ENCODE assay signal across 8 cellular contexts in the genomic region with DNA sequence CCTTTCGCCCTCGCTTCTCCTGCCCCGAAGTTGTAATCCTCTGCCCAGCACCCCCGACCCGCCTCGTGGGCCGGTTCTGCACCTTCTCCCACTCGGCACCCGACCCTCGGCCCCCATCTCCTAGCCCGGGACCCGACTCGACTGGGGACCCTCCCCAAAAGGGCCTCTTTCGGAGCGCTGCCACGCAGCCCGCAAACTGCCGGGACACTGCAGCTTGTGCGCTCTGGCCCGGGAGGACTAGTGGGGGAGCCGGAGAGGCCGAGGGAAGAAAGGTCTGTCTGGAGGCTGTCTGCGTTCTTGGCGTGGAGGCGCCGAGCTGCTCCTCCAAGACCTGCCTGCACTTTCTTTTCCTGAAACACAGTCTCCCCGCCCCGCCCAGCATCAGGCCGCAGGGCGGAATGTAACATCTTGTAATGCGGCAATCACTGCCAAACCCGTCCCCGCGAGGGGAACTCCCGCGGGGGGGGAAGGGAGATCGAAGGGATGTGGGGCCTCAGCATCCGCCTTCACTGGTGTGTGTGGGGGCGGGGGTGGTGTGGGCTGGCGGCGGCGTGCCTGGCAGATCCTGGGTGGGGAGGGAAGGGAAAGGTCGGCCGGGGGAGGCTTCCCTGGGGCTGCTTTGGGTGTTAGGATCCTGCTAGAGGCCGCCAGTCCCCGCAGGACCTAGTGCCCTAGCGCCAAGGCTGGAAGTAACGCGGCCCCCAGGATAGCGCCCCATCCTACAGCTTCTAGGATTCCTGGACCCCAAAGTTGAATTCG. TPM values are rescaled to one million over a fixed set of nuclear protein-coding genes. Genes with fewer than 3 reads are reported as not detected.
DNase-seq lines count a peak whose midpoint lies in the region; ATAC-seq and TF ChIP-seq lines count a peak whose summit lies in the region.

No MANE protein-coding gene starts in this region.

- CTCF ChIA-PET in Calu3 (lab: Charles Lee): interaction anchor here (2.2 kb wide), 1 partner anchor 10 kb away, joined by 8 read pairs; a partner anchor contains a TSS

- peaks cover 3% of the 10 kb centered on the region for H3K9me3 ChIP-seq in iPS-18c (ENCODE audit: control insufficient read depth, insufficient read depth, low read length)

- no peak overlapping the region for H3K27ac Mint-ChIP-seq in Calu3 (ENCODE audit: unreplicated experiment)

- no TSS peak for BruUV-seq in Calu3 (replicated peaks; lab: Mats Ljungman, UMichigan)

- peak overlapping the region; percentile 40 for H3K4me3 ChIP-seq in iPS-18c (ENCODE audit: insufficient read depth, low read depth, low read length)

- no peaks in the 10 kb centered on the region for H3K9me3 Mint-ChIP-seq in Calu3 (ENCODE audit: low read depth, unreplicated experiment)

- intact Hi-C loops in Calu3 (cut with micrococcal nuclease; ENCODE audit: unreplicated experiment): no loop called here

- peaks cover 86% of the 10 kb centered on the region for H3K27me3 Mint-ChIP-seq in Calu3 (ENCODE audit: unreplicated experiment)

- peaks cover 21% of the 10 kb centered on the region for H3K4me1 Mint-ChIP-seq in Calu3 (ENCODE audit: low read depth, unreplicated experiment)

- peak overlapping the region; percentile 75 for H3K4me3 Mint-ChIP-seq in Calu3 (ENCODE audit: low read depth, unreplicated experiment)

- peak; percentile 61 for DNase-seq in Calu3
- DNase-seq in T follicular helper cell (ENCODE audit: low read depth): peak; percentile 69
- DNase-seq in astrocyte of the hippocampus (ENCODE audit: low read depth, low spot score): peak; percentile 88
- peak; percentile 72 for DNase-seq in stimulated activated CD4-positive, alpha-beta T cell treated with anti-CD3 and anti-CD28 coated beads, Interleukin-15, amount 100 ng/mL, for 24 hours
- DNase-seq in foreskin melanocyte: no peak

- no peak for TF ChIP-seq CTCF in Calu3 (IDR thresholded peaks at IDR 0.05; ENCODE audit: unreplicated experiment)

- peaks cover 5% of the 10 kb centered on the region for H3K36me3 Mint-ChIP-seq in Calu3 (ENCODE audit: insufficient read depth, unreplicated experiment)

- ATAC-seq in HG03432 (IDR thresholded peaks at IDR 0.05; ENCODE audit: unreplicated experiment) (peak; percentile 38), GM19463 (IDR thresholded peaks at IDR 0.05; ENCODE audit: unreplicated experiment) (no peak)

RNA-seq across cellular contexts. Expression of a gene that starts 7.4 kb away (rescaled TPM):
- total RNA-seq in Calu3 (2022): not detected in 2 replicates

RNA-seq across cellular contexts. Expression of a gene that starts 10.0 kb away (rescaled TPM):
- not detected in 2 replicates for total RNA-seq in Calu3 (2022)
